In genomic region chr11:72755794-72756285, GRCh38 we compare ENCODE assay signal across 1 cellular context.
TF ChIP-seq lines count a peak whose summit lies in the region.

No MANE protein-coding gene starts in this region.

TF ChIP-seq in HEK293T, 16 proteins besides CTCF, POLR2A, EP300 and RAD21:
- TF ChIP-seq NFRKB (IDR thresholded peaks at IDR 0.05), result no peak
- TF ChIP-seq FOXK2 (IDR thresholded peaks at IDR 0.05), result no peak
- no peak for TF ChIP-seq TARDBP (IDR thresholded peaks at IDR 0.05)
- no peak for TF ChIP-seq FOXM1 (IDR thresholded peaks at IDR 0.05; ENCODE audit: borderline replicate concordance)
- TF ChIP-seq LEF1 (IDR thresholded peaks at IDR 0.05; ENCODE audit: borderline replicate concordance), result no peak
- no peak for TF ChIP-seq ELF4 (IDR thresholded peaks at IDR 0.05)
- TF ChIP-seq FOXA1 (IDR thresholded peaks at IDR 0.05), result no peak
